13 cellular contexts compared by ENCODE assay signal in genomic region chr7:116139007-116139406, GRCh38.
A peak's percentile ranks its signal among the peaks of the same experiment; 100 is the strongest.
DNase-seq lines count a peak whose midpoint lies in the region; ATAC-seq and TF ChIP-seq lines count a peak whose summit lies in the region.
"Had no signal": no experiment of that assay in that cellular context is flagged by ENCODE, and none has a peak within 500 bp of the region (broad histone marks: within the 10 kb centered on the region; RNA-seq: fewer than 3 reads in every experiment).

No MANE protein-coding gene starts in this region.

- POLR2A ChIA-PET in WTC11 (lab: Charles Lee) = no interaction called here

- H3K27ac ChIP-seq in cardiac muscle cell = peak overlapping the region; percentile 66
- H3K27ac ChIP-seq: SJCRH30 had no signal

- peak; percentile 73 for DNase-seq in COLO829 (ENCODE audit: low spot score)
- no peak for DNase-seq in WTC11 (ENCODE audit: low spot score)
- DNase-seq in cardiac muscle cell (ENCODE audit: low read depth in 1 of 2, low spot score in 1 of 2) = peak; percentile 30 to 88
- peak; percentile 20 for DNase-seq in occipital lobe (lab: John Stamatoyannopoulos, UW)
- DNase-seq in activated effector memory CD4-positive, alpha-beta T cell treated with Interleukin-2 at 50 U/mL for 16 hours = no peak
- DNase-seq in stimulated activated CD4-positive, alpha-beta T cell treated with anti-CD3 and anti-CD28 coated beads, Interleukin-4, amount 100 ng/mL, for 24 hours = no peak
- no peak for DNase-seq in GM20000 (ENCODE audit: low spot score)
- DNase-seq in 8988T = no peak
- DNase-seq: activated CD4-positive, alpha-beta T cell treated with anti-CD3 and anti-CD28 coated beads for 36 hours; Kasumi-1; SJCRH30 had no signal

- H3K27ac Mint-ChIP-seq in WTC11 = no peak overlapping the region
- H3K27ac Mint-ChIP-seq: activated CD4-positive, alpha-beta T cell treated with anti-CD3 and anti-CD28 coated beads for 36 hours; activated naive CD4-positive, alpha-beta T cell treated with anti-CD3 and anti-CD28 coated beads, Interleukin-2, amount 50 U/mL, for 72 hours had no signal

- peaks cover 21% of the 10 kb centered on the region for H3K4me1 ChIP-seq in cardiac muscle cell (ENCODE audit: low read depth)
- H3K4me1 ChIP-seq: HAP-1 had no signal

- CTCF ChIA-PET in WTC11 (lab: Charles Lee) = interaction anchor here (0.7 to 1.1 kb wide), 2 partner anchors 41 to 97 kb away, joined by 3 to 4 read pairs; no protein-coding TSS in a partner anchor

- no peaks in the 10 kb centered on the region for H3K27me3 Mint-ChIP-seq in WTC11 (ENCODE audit: low read depth)
- H3K27me3 Mint-ChIP-seq: activated CD4-positive, alpha-beta T cell treated with anti-CD3 and anti-CD28 coated beads for 36 hours had no signal

- H3K9me3 ChIP-seq in cardiac muscle cell (ENCODE audit: low read depth) = no peaks in the 10 kb centered on the region
- H3K9me3 ChIP-seq: HAP-1, SJCRH30 had no signal

- no peak for TF ChIP-seq CTCF in WTC11 (IDR thresholded peaks at IDR 0.05)
- TF ChIP-seq CTCF in cardiac muscle cell (IDR thresholded peaks at IDR 0.05; ENCODE audit: low read depth, low read length) = no peak
- no peak for TF ChIP-seq CTCF in GM20000 (IDR thresholded peaks at IDR 0.05; ENCODE audit: extremely low read depth, missing control alignments)

- ATAC-seq in WTC11 = peak; percentile 39

- no peak overlapping the region for H3K4me3 ChIP-seq in cardiac muscle cell
- H3K4me3 ChIP-seq: HAP-1, SJCRH30 had no signal

- H3K36me3 Mint-ChIP-seq in WTC11 = no peaks in the 10 kb centered on the region
- H3K36me3 Mint-ChIP-seq: activated naive CD4-positive, alpha-beta T cell treated with anti-CD3 and anti-CD28 coated beads, Interleukin-2, amount 50 U/mL, for 72 hours had no signal

- no peak overlapping the region for H3K4me3 Mint-ChIP-seq in WTC11
- H3K4me3 Mint-ChIP-seq: activated CD4-positive, alpha-beta T cell treated with anti-CD3 and anti-CD28 coated beads for 36 hours had no signal

- H3K27me3 ChIP-seq in cardiac muscle cell = no peaks in the 10 kb centered on the region
- H3K27me3 ChIP-seq: SJCRH30 had no signal

- no peaks in the 10 kb centered on the region for H3K36me3 ChIP-seq in cardiac muscle cell
- H3K36me3 ChIP-seq: HAP-1, SJCRH30 had no signal

- no peaks in the 10 kb centered on the region for H3K4me1 Mint-ChIP-seq in WTC11

- no peaks in the 10 kb centered on the region for H3K9me3 Mint-ChIP-seq in WTC11
- H3K9me3 Mint-ChIP-seq: activated naive CD4-positive, alpha-beta T cell treated with anti-CD3 and anti-CD28 coated beads, Interleukin-2, amount 50 U/mL, for 72 hours had no signal

TF ChIP-seq in WTC11, 78 proteins besides CTCF, POLR2A, EP300 and RAD21 (continues in another document):
- TF ChIP-seq ZSCAN18 (CRISPR knock-in tag; IDR thresholded peaks at IDR 0.05) (no peak), NFYB (CRISPR knock-in tag; conservative IDR thresholded peaks at IDR 0.05; ENCODE audit: low read depth) (no peak), PRDM15 (CRISPR knock-in tag; IDR thresholded peaks at IDR 0.05) (no peak), SMAD3 (CRISPR knock-in tag; IDR thresholded peaks at IDR 0.05; ENCODE audit: borderline replicate concordance) (no peak), CBFB (CRISPR knock-in tag; IDR thresholded peaks at IDR 0.05; ENCODE audit: low read depth) (no peak), HMGXB4 (CRISPR knock-in tag; IDR thresholded peaks at IDR 0.05) (no peak), MLX (CRISPR knock-in tag; IDR thresholded peaks at IDR 0.05) (no peak), ATF6 (CRISPR knock-in tag; IDR thresholded peaks at IDR 0.05) (no peak), CDX4 (CRISPR knock-in tag; IDR thresholded peaks at IDR 0.05; ENCODE audit: borderline replicate concordance) (no peak), NR3C1 (CRISPR knock-in tag; conservative IDR thresholded peaks at IDR 0.05; ENCODE audit: low read depth) (no peak), E2F1 (CRISPR knock-in tag; IDR thresholded peaks at IDR 0.05) (no peak)

Comparison
In these comparisons a context has a peak if more than half of its experiments do, and no peak if none do; other contexts are left out.
1. DNase-seq: peak in COLO829 (single experiment), cardiac muscle cell (2 of 2) and occipital lobe (single experiment); none in WTC11 (single experiment), activated effector memory CD4-positive, alpha-beta T cell treated with Interleukin-2 at 50 U/mL for 16 hours (single experiment), stimulated activated CD4-positive, alpha-beta T cell treated with anti-CD3 and anti-CD28 coated beads, Interleukin-4, amount 100 ng/mL, for 24 hours (single experiment), GM20000 (single experiment) and 8988T (single experiment).